Comparison of ENCODE assay signal across 8 cellular contexts in the genomic region with DNA sequence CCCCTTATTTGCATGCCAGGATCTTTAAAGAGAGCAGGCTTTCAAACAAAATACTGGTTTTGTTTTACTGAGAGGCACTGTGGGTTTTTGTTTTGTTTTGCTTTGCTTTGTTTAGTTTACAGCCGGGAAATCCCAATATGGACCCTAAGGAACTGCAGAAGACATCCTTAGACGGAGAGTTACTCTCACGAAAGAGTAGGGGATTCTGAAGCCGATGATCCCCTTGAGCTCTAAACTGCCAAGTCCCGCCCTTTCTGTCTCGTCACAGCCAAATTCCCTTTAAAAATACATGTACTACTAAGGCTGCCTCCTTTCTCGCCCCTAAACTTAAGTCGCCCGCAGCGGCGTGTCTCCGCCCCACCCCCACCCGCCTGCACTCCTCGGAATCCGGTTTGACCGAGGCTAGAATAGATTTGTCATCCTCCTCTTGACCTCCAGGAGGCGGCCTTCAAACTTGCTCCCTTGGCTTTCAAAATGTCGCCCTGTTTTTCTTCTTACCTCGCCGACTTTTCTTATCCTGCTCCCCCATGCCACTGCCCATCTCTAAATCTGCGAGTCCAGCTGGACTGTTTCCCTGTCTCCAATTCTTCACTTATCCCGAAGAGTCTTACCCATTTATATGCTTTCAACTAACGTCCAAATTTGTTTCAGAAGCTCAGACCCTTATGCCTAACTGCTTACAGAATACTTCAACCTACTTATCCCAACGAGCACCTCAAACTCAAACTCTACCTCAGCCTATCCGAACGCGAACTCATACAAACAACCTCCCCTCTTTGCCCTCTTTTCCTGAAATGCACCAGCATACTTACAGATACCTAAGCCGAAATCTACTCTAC. TPM values are rescaled to one million over a fixed set of nuclear protein-coding genes. Genes with fewer than 3 reads are reported as not detected.
A peak's percentile ranks its signal among the peaks of the same experiment; 100 is the strongest.
DNase-seq lines count a peak whose midpoint lies in the region; ATAC-seq and TF ChIP-seq lines count a peak whose summit lies in the region.

No MANE protein-coding gene starts in this region.

- ATAC-seq in GM21515 (IDR thresholded peaks at IDR 0.05; ENCODE audit: unreplicated experiment) (peak; percentile 19), PC-3 (peak; percentile 19)
- peak; percentile 28 for ATAC-seq in naive thymus-derived CD4-positive, alpha-beta T cell
- peak; percentile 28 for ATAC-seq in stimulated activated memory B cell treated with anti-CD40 and anti-IgM and Interleukin-4, amounts not matched to agents 10 μg/mL and 1 μg/mL and 100 μg/mL, for 72 hours

- peaks cover 12% of the 10 kb centered on the region for H3F3A ChIP-seq in PC-3 (ENCODE audit: low read length, unreplicated experiment)

- CTCF ChIA-PET in CD8-positive, alpha-beta memory T cell (lab: Charles Lee), result interaction anchor here (0.6 to 2.2 kb wide), 13 partner anchors 9 to 299 kb away, joined by 3 to 11 read pairs (median 4); a partner anchor contains a TSS
- CTCF ChIA-PET in PC-3 (lab: Charles Lee), result interaction anchor here (0.6 to 1.4 kb wide), 6 partner anchors 37 to 299 kb away, joined by 3 to 8 read pairs (median 4); no protein-coding TSS in a partner anchor
- CTCF ChIA-PET in naive thymus-derived CD4-positive, alpha-beta T cell (lab: Charles Lee), result interaction anchor here (1.0 to 2.9 kb wide), 4 partner anchors 9 to 74 kb away, joined by 4 to 13 read pairs (median 4); no protein-coding TSS in a partner anchor

- no peaks in the 10 kb centered on the region for H4K20me1 ChIP-seq in PC-3 (ENCODE audit: low read length)

- H2AFZ ChIP-seq in PC-3 (ENCODE audit: low read length), result peak overlapping the region; percentile 75

- peaks cover 24% of the 10 kb centered on the region for H3K4me1 ChIP-seq in CD8-positive, alpha-beta memory T cell (ENCODE audit: insufficient read depth, low read length)
- peaks cover 27% of the 10 kb centered on the region for H3K4me1 ChIP-seq in PC-3 (ENCODE audit: insufficient read depth, low read length)
- H3K4me1 ChIP-seq in naive thymus-derived CD4-positive, alpha-beta T cell (ENCODE audit: control insufficient read depth in 2 of 2, insufficient read depth in 2 of 2, low read length in 2 of 2), result peaks cover 17% of the 10 kb centered on the region in 2 donors

- no peaks in the 10 kb centered on the region for H3K36me3 ChIP-seq in CD8-positive, alpha-beta memory T cell (ENCODE audit: insufficient read depth, low read length)
- no peaks in the 10 kb centered on the region for H3K36me3 ChIP-seq in PC-3 (ENCODE audit: low read depth, low read length)
- no peaks in the 10 kb centered on the region for H3K36me3 ChIP-seq in naive thymus-derived CD4-positive, alpha-beta T cell (ENCODE audit: control insufficient read depth in 2 of 3, insufficient read depth in 3 of 3, low read length in 3 of 3)

- peaks cover 3 to 4% (median 4%) of the 10 kb centered on the region in 3 donors for H3K4me1 Mint-ChIP-seq in CD8-positive, alpha-beta memory T cell
- peaks cover 6% of the 10 kb centered on the region for H3K4me1 Mint-ChIP-seq in activated T-cell treated with anti-CD3 and anti-CD28 coated beads, Interleukin-2, amount 50 U/mL, for 24 hours (ENCODE audit: low read depth)
- H3K4me1 Mint-ChIP-seq in naive thymus-derived CD4-positive, alpha-beta T cell, result peaks cover 0 to 7% (median 0%) of the 10 kb centered on the region in 7 donors
- no peaks in the 10 kb centered on the region for H3K4me1 Mint-ChIP-seq in stimulated activated memory B cell treated with anti-CD40 and anti-IgM and Interleukin-4, amounts not matched to agents 10 μg/mL and 1 μg/mL and 100 μg/mL, for 72 hours

- no peaks in the 10 kb centered on the region for H3K9me2 ChIP-seq in PC-3 (replicated peaks; ENCODE audit: low read length)

- H3K27ac Mint-ChIP-seq in CD8-positive, alpha-beta memory T cell, result no peak overlapping the region
- H3K27ac Mint-ChIP-seq in activated T-cell treated with anti-CD3 and anti-CD28 coated beads, Interleukin-2, amount 50 U/mL, for 24 hours, result no peak overlapping the region
- H3K27ac Mint-ChIP-seq in naive thymus-derived CD4-positive, alpha-beta T cell, result no peak overlapping the region
- H3K27ac Mint-ChIP-seq in stimulated activated memory B cell treated with anti-CD40 and anti-IgM and Interleukin-4, amounts not matched to agents 10 μg/mL and 1 μg/mL and 100 μg/mL, for 72 hours, result no peak overlapping the region

- TF ChIP-seq CTCF in PC-3 (conservative IDR thresholded peaks at IDR 0.05; ENCODE audit: low read depth, low read length), result peak; percentile 79

- H3K27me3 ChIP-seq in CD8-positive, alpha-beta memory T cell (ENCODE audit: insufficient read depth, low read length, poor library complexity, severe bottlenecking), result no peaks in the 10 kb centered on the region
- H3K27me3 ChIP-seq in PC-3 (ENCODE audit: low read length), result no peaks in the 10 kb centered on the region
- no peaks in the 10 kb centered on the region for H3K27me3 ChIP-seq in naive thymus-derived CD4-positive, alpha-beta T cell (ENCODE audit: control insufficient read depth in 2 of 2, insufficient read depth in 2 of 2, low read length in 2 of 2)

- BruUV-seq in PC-3 (replicated peaks; lab: Mats Ljungman, UMichigan), result no TSS peak

- H3K4me3 Mint-ChIP-seq in CD8-positive, alpha-beta memory T cell, result no peak overlapping the region
- no peak overlapping the region for H3K4me3 Mint-ChIP-seq in activated T-cell treated with anti-CD3 and anti-CD28 coated beads, Interleukin-2, amount 50 U/mL, for 24 hours
- H3K4me3 Mint-ChIP-seq in naive thymus-derived CD4-positive, alpha-beta T cell, result no peak overlapping the region
- H3K4me3 Mint-ChIP-seq in stimulated activated memory B cell treated with anti-CD40 and anti-IgM and Interleukin-4, amounts not matched to agents 10 μg/mL and 1 μg/mL and 100 μg/mL, for 72 hours, result no peak overlapping the region

- H3K27me3 Mint-ChIP-seq in CD8-positive, alpha-beta memory T cell, result no peaks in the 10 kb centered on the region
- no peaks in the 10 kb centered on the region for H3K27me3 Mint-ChIP-seq in activated T-cell treated with anti-CD3 and anti-CD28 coated beads, Interleukin-2, amount 50 U/mL, for 24 hours
- H3K27me3 Mint-ChIP-seq in naive thymus-derived CD4-positive, alpha-beta T cell, result no peaks in the 10 kb centered on the region
- no peaks in the 10 kb centered on the region for H3K27me3 Mint-ChIP-seq in stimulated activated memory B cell treated with anti-CD40 and anti-IgM and Interleukin-4, amounts not matched to agents 10 μg/mL and 1 μg/mL and 100 μg/mL, for 72 hours

- peak overlapping the region; percentile 91 for H3K4me2 ChIP-seq in PC-3 (ENCODE audit: low read length)

- peak overlapping the region; percentile 79 for H3K9ac ChIP-seq in PC-3 (ENCODE audit: low read length)

- no peaks in the 10 kb centered on the region for H3K9me3 ChIP-seq in CD8-positive, alpha-beta memory T cell (ENCODE audit: low read length)
- H3K9me3 ChIP-seq in PC-3 (ENCODE audit: low read length), result no peaks in the 10 kb centered on the region
- H3K9me3 ChIP-seq in naive thymus-derived CD4-positive, alpha-beta T cell (ENCODE audit: control insufficient read depth in 2 of 3, low read length in 3 of 3), result no peaks in the 10 kb centered on the region

- intact Hi-C loops in PC-3 (cut with micrococcal nuclease), result loop anchor here (1.0 kb wide), 3 partner anchors 51 to 179 kb away; a partner anchor contains a TSS
- intact Hi-C loops in naive thymus-derived CD4-positive, alpha-beta T cell (cut with micrococcal nuclease), result loop anchor here (1.0 to 2.0 kb wide), 9 partner anchors 11 to 348 kb away; a partner anchor contains a TSS

- H3K79me2 ChIP-seq in PC-3 (ENCODE audit: low read length), result peaks cover 19% of the 10 kb centered on the region; the same call in 1 of the 2 replicates

- DNase-seq in CD8-positive, alpha-beta memory T cell, result peak in 3 of 5 donors; percentile 58 to 76 (median 61)
- peak; percentile 95 for DNase-seq in Jurkat, Clone E6-1 (ENCODE audit: low read depth, low spot score)
- peak; percentile 95 for DNase-seq in PC-3
- DNase-seq in activated T-cell treated with anti-CD3 and anti-CD28 coated beads, Interleukin-2, amount 50 U/mL, for 24 hours, result peak; percentile 83
- DNase-seq in fibroblast of gingiva (ENCODE audit: low read depth), result peak; percentile 88
- peak in 2 of 9 donors; percentile 47 to 65 for DNase-seq in naive thymus-derived CD4-positive, alpha-beta T cell

- peak overlapping the region; percentile 94 for H3K27ac ChIP-seq in CD8-positive, alpha-beta memory T cell (ENCODE audit: low read depth, low read length)
- peak overlapping the region; percentile 93 for H3K27ac ChIP-seq in PC-3 (ENCODE audit: low read length)
- peak overlapping the region; percentile 93 for H3K27ac ChIP-seq in naive thymus-derived CD4-positive, alpha-beta T cell (ENCODE audit: low read depth, low read length)

- POLR2A ChIA-PET in CD8-positive, alpha-beta memory T cell (lab: Charles Lee), result interaction anchor here (0.6 to 8.3 kb wide), 14 partner anchors 12 to 691 kb away, joined by 3 to 177 read pairs (median 8); a partner anchor contains a TSS
- POLR2A ChIA-PET in PC-3 (lab: Charles Lee; ENCODE audit: unreplicated experiment), result interaction anchor here (0.5 to 1.3 kb wide), 8 partner anchors 39 to 1366 kb away, joined by 3 to 9 read pairs (median 5); no protein-coding TSS in a partner anchor
- POLR2A ChIA-PET in naive thymus-derived CD4-positive, alpha-beta T cell (lab: Charles Lee), result interaction anchor here (0.6 to 9.2 kb wide), 46 partner anchors 9 to 1622 kb away, joined by 3 to 547 read pairs (median 7); a partner anchor contains a TSS

- no peaks in the 10 kb centered on the region for H3K36me3 Mint-ChIP-seq in CD8-positive, alpha-beta memory T cell
- H3K36me3 Mint-ChIP-seq in activated T-cell treated with anti-CD3 and anti-CD28 coated beads, Interleukin-2, amount 50 U/mL, for 24 hours (ENCODE audit: low read depth), result no peaks in the 10 kb centered on the region
- peaks cover 0 to 1% (median 0%) of the 10 kb centered on the region in 5 donors for H3K36me3 Mint-ChIP-seq in naive thymus-derived CD4-positive, alpha-beta T cell
- no peaks in the 10 kb centered on the region for H3K36me3 Mint-ChIP-seq in stimulated activated memory B cell treated with anti-CD40 and anti-IgM and Interleukin-4, amounts not matched to agents 10 μg/mL and 1 μg/mL and 100 μg/mL, for 72 hours

- no peaks in the 10 kb centered on the region for H3K9me3 Mint-ChIP-seq in CD8-positive, alpha-beta memory T cell
- no peaks in the 10 kb centered on the region for H3K9me3 Mint-ChIP-seq in activated T-cell treated with anti-CD3 and anti-CD28 coated beads, Interleukin-2, amount 50 U/mL, for 24 hours
- H3K9me3 Mint-ChIP-seq in naive thymus-derived CD4-positive, alpha-beta T cell, result no peaks in the 10 kb centered on the region
- H3K9me3 Mint-ChIP-seq in stimulated activated memory B cell treated with anti-CD40 and anti-IgM and Interleukin-4, amounts not matched to agents 10 μg/mL and 1 μg/mL and 100 μg/mL, for 72 hours, result no peaks in the 10 kb centered on the region

- H3K4me3 ChIP-seq in CD8-positive, alpha-beta memory T cell (ENCODE audit: low read length), result peak overlapping the region; percentile 76
- peak overlapping the region; percentile 66 for H3K4me3 ChIP-seq in Jurkat, Clone E6-1 (ENCODE audit: low read length)
- H3K4me3 ChIP-seq in PC-3 (ENCODE audit: low read length), result peak overlapping the region; percentile 77
- peak overlapping the region; percentile 97 for H3K4me3 ChIP-seq in naive thymus-derived CD4-positive, alpha-beta T cell (ENCODE audit: low read length)

RNA-seq across cellular contexts. Expression of a gene that starts 11.0 kb away (rescaled TPM):
- total RNA-seq in CD8-positive, alpha-beta memory T cell, result 10 to 100 TPM; 27.3 to 28.4 TPM
- polyA plus RNA-seq in CD8-positive, alpha-beta memory T cell, result 31.6 TPM
- 81.1 TPM for polyA plus RNA-seq in Jurkat, Clone E6-1 (2012; ENCODE audit: insufficient read depth, insufficient read length)
- 27.6 and 38.6 TPM in 2 replicates for total RNA-seq in PC-3 (2014; rRNA removed)
- 10 to 100 TPM in 3 of 5 experiments, 1 to 10 TPM in 2; 7.8 to 28.9 (median 18.2) TPM for total RNA-seq in naive thymus-derived CD4-positive, alpha-beta T cell
- 10 to 100 TPM; 38.2 to 50.9 TPM for polyA plus RNA-seq in naive thymus-derived CD4-positive, alpha-beta T cell

RNA-seq across cellular contexts. Expression of a gene that starts 29.3 kb away (rescaled TPM):
- total RNA-seq in CD8-positive, alpha-beta memory T cell, result 1 to 10 TPM; 5.6 to 6.0 TPM
- 2.9 TPM for polyA plus RNA-seq in CD8-positive, alpha-beta memory T cell
- polyA plus RNA-seq in Jurkat, Clone E6-1 (2012; ENCODE audit: insufficient read depth, insufficient read length), result 20.3 TPM
- total RNA-seq in PC-3 (2014; rRNA removed), result not detected in 2 replicates
- total RNA-seq in naive thymus-derived CD4-positive, alpha-beta T cell, result 10 to 100 TPM in 1 of 5 experiments, 1 to 10 TPM in 4; 2.6 to 18.8 (median 3.1) TPM
- polyA plus RNA-seq in naive thymus-derived CD4-positive, alpha-beta T cell, result 1 to 10 TPM; 1.3 to 2.1 TPM

RNA-seq across cellular contexts. Expression of a gene that starts 39.2 kb away (rescaled TPM):
- 100 to 1,000 TPM; 111 to 124 TPM for total RNA-seq in CD8-positive, alpha-beta memory T cell
- polyA plus RNA-seq in CD8-positive, alpha-beta memory T cell, result 112 TPM
- 113 TPM for polyA plus RNA-seq in Jurkat, Clone E6-1 (2012; ENCODE audit: insufficient read depth, insufficient read length)
- total RNA-seq in PC-3 (2014; rRNA removed), result 23.5 and 28.1 TPM in 2 replicates
- total RNA-seq in naive thymus-derived CD4-positive, alpha-beta T cell, result 100 to 1,000 TPM in 1 of 5 experiments, 10 to 100 TPM in 4; 39.0 to 103 (median 43.4) TPM
- 100 to 1,000 TPM in 1 of 2 donors, 10 to 100 TPM in 1; 80.8 to 114 TPM for polyA plus RNA-seq in naive thymus-derived CD4-positive, alpha-beta T cell

RNA-seq across cellular contexts. Expression of a gene that starts 48.3 kb away (rescaled TPM):
- 1 to 10 TPM; 1.6 to 1.9 TPM for total RNA-seq in CD8-positive, alpha-beta memory T cell
- 0.14 TPM for polyA plus RNA-seq in CD8-positive, alpha-beta memory T cell
- polyA plus RNA-seq in Jurkat, Clone E6-1 (2012; ENCODE audit: insufficient read depth, insufficient read length), result 0.66 TPM
- total RNA-seq in PC-3 (2014; rRNA removed), result 5.1 and 7.0 TPM in 2 replicates
- total RNA-seq in naive thymus-derived CD4-positive, alpha-beta T cell, result 10 to 100 TPM in 1 of 5 experiments, 1 to 10 TPM in 4; 1.2 to 14.2 (median 3.6) TPM
- not detected for polyA plus RNA-seq in naive thymus-derived CD4-positive, alpha-beta T cell
